In genomic region chr10:47164800-47165128, GRCh38 we compare ENCODE assay signal across 14 cellular contexts.
DNase-seq lines count a peak whose midpoint lies in the region; ATAC-seq and TF ChIP-seq lines count a peak whose summit lies in the region.
"Had no signal": no experiment of that assay in that cellular context is flagged by ENCODE, and none has a peak within 500 bp of the region (broad histone marks: within the 10 kb centered on the region; RNA-seq: fewer than 3 reads in every experiment).

No MANE protein-coding gene starts in this region.

- H3K4me1 Mint-ChIP-seq in activated B cell treated with CpG ODN at 0.5 μM for 24 hours, result peaks cover 18% of the 10 kb centered on the region
- peaks cover 21% of the 10 kb centered on the region for H3K4me1 Mint-ChIP-seq in mesothelial cell of epicardium
- H3K4me1 Mint-ChIP-seq in activated T-helper 2 cell treated with anti-CD3 and anti-CD28 coated beads, Interferon-gamma antibody, Interleukin-2, Interleukin-4, amounts not matched to agents 10 μg/mL and 5 μg/mL and 100 μg/mL, durations not matched to agents 14 hours and 24 hours and 36 hours (ENCODE audit: low read depth), result peaks cover 21% of the 10 kb centered on the region

- peak overlapping the region; percentile 85 for H3K4me3 Mint-ChIP-seq in activated B cell treated with CpG ODN at 0.5 μM for 24 hours
- no peak overlapping the region for H3K4me3 Mint-ChIP-seq in mesothelial cell of epicardium
- H3K4me3 Mint-ChIP-seq in activated T-helper 2 cell treated with anti-CD3 and anti-CD28 coated beads, Interferon-gamma antibody, Interleukin-2, Interleukin-4, amounts not matched to agents 10 μg/mL and 5 μg/mL and 100 μg/mL, durations not matched to agents 14 hours and 24 hours and 36 hours (ENCODE audit: low read depth), result no peak overlapping the region
- H3K4me3 Mint-ChIP-seq: neural progenitor cell had no signal

- H3K9me3 Mint-ChIP-seq in activated B cell treated with CpG ODN at 0.5 μM for 24 hours (no peaks in the 10 kb centered on the region), mesothelial cell of epicardium (peaks cover 4% of the 10 kb centered on the region)
- H3K9me3 Mint-ChIP-seq in activated T-helper 2 cell treated with anti-CD3 and anti-CD28 coated beads, Interferon-gamma antibody, Interleukin-2, Interleukin-4, amounts not matched to agents 10 μg/mL and 5 μg/mL and 100 μg/mL, durations not matched to agents 14 hours and 24 hours and 36 hours, result peaks cover 4% of the 10 kb centered on the region

- H3K27me3 Mint-ChIP-seq in activated B cell treated with CpG ODN at 0.5 μM for 24 hours (peaks cover 12% of the 10 kb centered on the region), mesothelial cell of epicardium (ENCODE audit: low read depth) (peaks cover 15% of the 10 kb centered on the region)
- H3K27me3 Mint-ChIP-seq in activated T-helper 2 cell treated with anti-CD3 and anti-CD28 coated beads, Interferon-gamma antibody, Interleukin-2, Interleukin-4, amounts not matched to agents 10 μg/mL and 5 μg/mL and 100 μg/mL, durations not matched to agents 14 hours and 24 hours and 36 hours (ENCODE audit: low read depth), result no peaks in the 10 kb centered on the region

- TF ChIP-seq CTCF in activated B cell treated with CpG ODN at 0.5 μM for 24 hours (IDR thresholded peaks at IDR 0.05) (no peak), mesothelial cell of epicardium (IDR thresholded peaks at IDR 0.05; ENCODE audit: unreplicated experiment) (no peak)

- DNase-seq in SIG-M5 treated with dmso at 0.1 percent for 504 hours (lab: John Stamatoyannopoulos, UW; ENCODE audit: unreplicated experiment) (peak; percentile 5), SIG-M5 (lab: John Stamatoyannopoulos, UW) (no peak), Daoy (ENCODE audit: low read depth) (peak; percentile 35), activated B cell treated with CpG ODN at 0.5 μM for 24 hours (no peak), mesothelial cell of epicardium (ENCODE audit: low spot score in 2 of 2, unreplicated experiment in 2 of 2) (no peak), SW480 (ENCODE audit: low spot score) (no peak)
- DNase-seq in activated T-helper 2 cell treated with anti-CD3 and anti-CD28 coated beads, Interferon-gamma antibody, Interleukin-2, Interleukin-4, amounts not matched to agents 10 μg/mL and 5 μg/mL and 100 μg/mL, durations not matched to agents 14 hours and 24 hours and 36 hours (ENCODE audit: low spot score), result no peak
- DNase-seq: 8988T, activated gamma-delta T cell treated with Interleukin-2 at 50 U/mL for 16 hours, NCI-H1436, NCI-H82, SW 1271 had no signal

- CTCF ChIA-PET in activated B cell treated with CpG ODN at 0.5 μM for 24 hours (lab: Charles Lee), result no interaction called here

- POLR2A ChIA-PET in activated B cell treated with CpG ODN at 0.5 μM for 24 hours (lab: Charles Lee), result no interaction called here

- no peak overlapping the region for H3K27ac Mint-ChIP-seq in activated B cell treated with CpG ODN at 0.5 μM for 24 hours
- peak overlapping the region; percentile 12 for H3K27ac Mint-ChIP-seq in mesothelial cell of epicardium
- no peak overlapping the region for H3K27ac Mint-ChIP-seq in activated T-helper 2 cell treated with anti-CD3 and anti-CD28 coated beads, Interferon-gamma antibody, Interleukin-2, Interleukin-4, amounts not matched to agents 10 μg/mL and 5 μg/mL and 100 μg/mL, durations not matched to agents 14 hours and 24 hours and 36 hours

- ATAC-seq in activated B cell treated with CpG ODN at 0.5 μM for 24 hours (ENCODE audit: low read depth) (no peak), GM18519 (IDR thresholded peaks at IDR 0.05; ENCODE audit: low FRiP score, unreplicated experiment) (no peak)

- intact Hi-C loops in activated B cell treated with CpG ODN at 0.5 μM for 24 hours (cut with micrococcal nuclease), result loop anchor here (2.0 to 5.0 kb wide), 2 partner anchors 32 to 98 kb away; no protein-coding TSS in a partner anchor
- intact Hi-C loops in activated T-helper 2 cell treated with anti-CD3 and anti-CD28 coated beads, Interferon-gamma antibody, Interleukin-2, Interleukin-4, amounts not matched to agents 10 μg/mL and 5 μg/mL and 100 μg/mL, durations not matched to agents 14 hours and 24 hours and 36 hours (cut with micrococcal nuclease), result loop anchor here (5.0 kb wide), 1 partner anchor 43 kb away; no protein-coding TSS in a partner anchor

- H3K36me3 Mint-ChIP-seq in activated B cell treated with CpG ODN at 0.5 μM for 24 hours (ENCODE audit: low read depth) (no peaks in the 10 kb centered on the region), mesothelial cell of epicardium (no peaks in the 10 kb centered on the region)
- H3K36me3 Mint-ChIP-seq in activated T-helper 2 cell treated with anti-CD3 and anti-CD28 coated beads, Interferon-gamma antibody, Interleukin-2, Interleukin-4, amounts not matched to agents 10 μg/mL and 5 μg/mL and 100 μg/mL, durations not matched to agents 14 hours and 24 hours and 36 hours (ENCODE audit: low read depth), result peaks cover 2% of the 10 kb centered on the region
- H3K36me3 Mint-ChIP-seq: neural progenitor cell had no signal

Comparison
In these comparisons a context has a peak if more than half of its experiments do, and no peak if none do; other contexts are left out.
1. DNase-seq: peak in SIG-M5 treated with dmso at 0.1 percent for 504 hours (single experiment) and Daoy (single experiment); none in SIG-M5 (single experiment), activated B cell treated with CpG ODN at 0.5 μM for 24 hours (single experiment), mesothelial cell of epicardium (0 of 2), activated T-helper 2 cell treated with anti-CD3 and anti-CD28 coated beads, Interferon-gamma antibody, Interleukin-2, Interleukin-4, amounts not matched to agents 10 μg/mL and 5 μg/mL and 100 μg/mL, durations not matched to agents 14 hours and 24 hours and 36 hours (single experiment) and SW480 (single experiment).